ENCODE assay signal across 13 cellular contexts in the genomic region with DNA sequence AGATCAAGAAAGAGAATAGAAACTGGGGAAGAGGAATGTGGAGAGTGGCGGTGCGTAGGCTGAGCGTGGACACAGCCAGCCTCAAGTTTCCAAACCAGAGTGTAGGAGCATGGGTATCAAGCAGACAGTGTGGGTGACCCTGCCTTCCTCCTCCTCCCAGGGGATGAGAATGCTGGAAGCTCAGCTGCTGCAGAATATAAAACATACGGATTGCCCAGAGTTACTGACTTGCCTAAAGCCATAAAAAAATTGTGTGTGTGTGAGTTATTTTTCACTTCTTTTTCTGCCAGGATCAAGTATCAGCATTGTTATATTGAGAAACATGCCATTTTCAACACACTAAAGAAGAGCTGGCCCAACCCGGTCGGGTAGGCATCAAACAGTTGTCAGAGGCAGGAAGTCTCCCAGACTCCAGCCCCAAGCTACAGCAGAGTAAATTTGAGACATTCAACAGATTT.
DNase-seq lines count a peak whose midpoint lies in the region; ATAC-seq and TF ChIP-seq lines count a peak whose summit lies in the region.
"Had no signal": no experiment of that assay in that cellular context is flagged by ENCODE, and none has a peak within 500 bp of the region (broad histone marks: within the 10 kb centered on the region; RNA-seq: fewer than 3 reads in every experiment).

No MANE protein-coding gene starts in this region.

- no peak overlapping the region for H2AK5ac ChIP-seq in mesendoderm (ENCODE audit: low read length)

- no peak overlapping the region for H2BK120ac ChIP-seq in mesendoderm (ENCODE audit: low read depth, low read length)

- H3K4me1 ChIP-seq in mesendoderm (ENCODE audit: control insufficient read depth, low read depth, low read length) (peaks cover 7% of the 10 kb centered on the region), upper lobe of left lung (peaks cover 0 to 4% (median 0%) of the 10 kb centered on the region in 4 donors)
- H3K4me1 ChIP-seq: adrenal gland, right lobe of liver had no signal

- no peak overlapping the region for H3K4me3 Mint-ChIP-seq in activated CD4-positive, alpha-beta T cell treated with anti-CD3 and anti-CD28 coated beads, Interleukin-2, amount 10 ng/mL, durations not matched to agents 24 days and 14 days

- H3K9ac ChIP-seq in mesendoderm (ENCODE audit: low read length): no peak overlapping the region

- H3K79me2 ChIP-seq in mesendoderm (ENCODE audit: control insufficient read depth, insufficient read depth, low read length): no peaks in the 10 kb centered on the region

- H3K27ac ChIP-seq in dorsolateral prefrontal cortex (peak overlapping the region in 4 of 59 donors; percentile 6 to 14 (median 10)), mesendoderm (ENCODE audit: low read depth, low read length) (no peak overlapping the region), upper lobe of left lung (no peak overlapping the region)
- H3K27ac ChIP-seq: right lobe of liver, stomach had no signal

- H3K27ac Mint-ChIP-seq in activated CD4-positive, alpha-beta T cell treated with anti-CD3 and anti-CD28 coated beads, Interleukin-2, amount 10 ng/mL, durations not matched to agents 24 days and 14 days: no peak overlapping the region

- TF ChIP-seq CTCF in dorsolateral prefrontal cortex (IDR thresholded peaks at IDR 0.05 in 54 of 56, conservative IDR thresholded peaks at IDR 0.05 in 2 of 56; ENCODE audit: low read depth in 1 of 56, partially characterized antibody in 56 of 56) (no peak), upper lobe of left lung (IDR thresholded peaks at IDR 0.05) (no peak)

- no CpG with 5 or more reads among the region's 6 CpGs for WGBS in mesendoderm (ENCODE audit: extremely low coverage, insufficient coverage, low lambda C conversion rate)
- WGBS in upper lobe of left lung, 2 donors: 53 to 64% methylated on average over 6 of the region's 6 CpGs

- TF ChIP-seq POLR2A in upper lobe of left lung (IDR thresholded peaks at IDR 0.05): no peak

- intact Hi-C loops in activated CD4-positive, alpha-beta T cell treated with anti-CD3 and anti-CD28 coated beads, Interleukin-2, amount 10 ng/mL, durations not matched to agents 24 days and 14 days (cut with micrococcal nuclease): no loop called here
- intact Hi-C loops in dorsolateral prefrontal cortex (cut with DNase I): no loop called here

- no peak overlapping the region for H4K5ac ChIP-seq in mesendoderm (ENCODE audit: low read length)

- H3K27me3 ChIP-seq in dorsolateral prefrontal cortex: no peaks in the 10 kb centered on the region
- no peaks in the 10 kb centered on the region for H3K27me3 ChIP-seq in mesendoderm (ENCODE audit: insufficient read depth, low read length, poor library complexity)
- no peaks in the 10 kb centered on the region for H3K27me3 ChIP-seq in upper lobe of left lung
- H3K27me3 ChIP-seq: adrenal gland, right lobe of liver, stomach had no signal

- H2BK5ac ChIP-seq in mesendoderm (ENCODE audit: low read length): peak overlapping the region; percentile 59

- peak; percentile 64 for DNase-seq in activated CD4-positive, alpha-beta T cell treated with anti-CD3 and anti-CD28 coated beads, Interleukin-2, amount 10 ng/mL, durations not matched to agents 24 days and 14 days
- DNase-seq in activated CD4-positive, alpha-beta T cell treated with anti-CD3 and anti-CD28 coated beads, Interleukin-2, amount 50 U/mL, for 4 hours: no peak
- DNase-seq in dorsolateral prefrontal cortex (peak in 8 of 10 donors; percentile 5 to 63 (median 39)), mesendoderm (peak; percentile 44), upper lobe of left lung (peak in 1 of 2 donors; percentile 29), NCI-H748 treated with DMSO at 0.1 percent for 48 hours (lab: John Stamatoyannopoulos, UW) (no peak)
- no peak for DNase-seq in stimulated activated naive CD4-positive, alpha-beta T cell treated with Interleukin-2 at 50 U/mL for 16 hours (lab: John Stamatoyannopoulos, UW)
- DNase-seq: NCI-H82, right lobe of liver, stomach had no signal

- TF ChIP-seq EP300 in upper lobe of left lung (IDR thresholded peaks at IDR 0.05): no peak

- no peak overlapping the region for H4K8ac ChIP-seq in mesendoderm (ENCODE audit: low read depth, low read length)

- no peak overlapping the region for H3K23ac ChIP-seq in mesendoderm (ENCODE audit: low read length)

- H3K4me3 ChIP-seq in dorsolateral prefrontal cortex: peak overlapping the region in 6 of 59 donors; percentile 3 to 25 (median 6)
- H3K4me3 ChIP-seq in mesendoderm (ENCODE audit: low read length): no peak overlapping the region
- no peak overlapping the region for H3K4me3 ChIP-seq in upper lobe of left lung
- H3K4me3 ChIP-seq: adrenal gland, right lobe of liver, stomach had no signal

- no peak overlapping the region for H3K4me2 ChIP-seq in mesendoderm (ENCODE audit: low read length)

- H3K36me3 ChIP-seq in mesendoderm (ENCODE audit: control insufficient read depth, insufficient read depth, low read length): no peaks in the 10 kb centered on the region
- H3K36me3 ChIP-seq in upper lobe of left lung: no peaks in the 10 kb centered on the region
- H3K36me3 ChIP-seq: adrenal gland, right lobe of liver, stomach had no signal

- no peak overlapping the region for H2BK15ac ChIP-seq in mesendoderm (replicated peaks; ENCODE audit: low read depth)

- no peak overlapping the region for H3K4ac ChIP-seq in mesendoderm (ENCODE audit: low read depth, low read length)

- H3K79me1 ChIP-seq in mesendoderm (ENCODE audit: low read length): no peaks in the 10 kb centered on the region

- H3K56ac ChIP-seq in mesendoderm (ENCODE audit: low read length): peak overlapping the region; percentile 70

- peaks cover 15% of the 10 kb centered on the region for H3K4me1 Mint-ChIP-seq in activated CD4-positive, alpha-beta T cell treated with anti-CD3 and anti-CD28 coated beads, Interleukin-2, amount 10 ng/mL, durations not matched to agents 24 days and 14 days

- peaks cover 3% of the 10 kb centered on the region for H3K27me3 Mint-ChIP-seq in activated CD4-positive, alpha-beta T cell treated with anti-CD3 and anti-CD28 coated beads, Interleukin-2, amount 10 ng/mL, durations not matched to agents 24 days and 14 days

- ATAC-seq in upper lobe of left lung (ENCODE audit: low FRiP score in 2 of 2) (peak; percentile 75 to 94), GM19023 (IDR thresholded peaks at IDR 0.05; ENCODE audit: unreplicated experiment) (no peak)
- ATAC-seq: HCT116 had no signal

- no peaks in the 10 kb centered on the region for H3K9me3 ChIP-seq in upper lobe of left lung
- H3K9me3 ChIP-seq: adrenal gland, right lobe of liver, stomach had no signal

- peaks cover 5% of the 10 kb centered on the region for H3K9me3 Mint-ChIP-seq in activated CD4-positive, alpha-beta T cell treated with anti-CD3 and anti-CD28 coated beads, Interleukin-2, amount 10 ng/mL, durations not matched to agents 24 days and 14 days

- no peak overlapping the region for H3K18ac ChIP-seq in mesendoderm (ENCODE audit: low read length)

- peaks cover 1% of the 10 kb centered on the region for H3K36me3 Mint-ChIP-seq in activated CD4-positive, alpha-beta T cell treated with anti-CD3 and anti-CD28 coated beads, Interleukin-2, amount 10 ng/mL, durations not matched to agents 24 days and 14 days (ENCODE audit: low read depth)

Comparison
In these comparisons a context has a peak if more than half of its experiments do, and no peak if none do; other contexts are left out.
1. DNase-seq: peak in activated CD4-positive, alpha-beta T cell treated with anti-CD3 and anti-CD28 coated beads, Interleukin-2, amount 10 ng/mL, durations not matched to agents 24 days and 14 days (single experiment), dorsolateral prefrontal cortex (8 of 10) and mesendoderm (single experiment); none in activated CD4-positive, alpha-beta T cell treated with anti-CD3 and anti-CD28 coated beads, Interleukin-2, amount 50 U/mL, for 4 hours (0 of 2), stimulated activated naive CD4-positive, alpha-beta T cell treated with Interleukin-2 at 50 U/mL for 16 hours (single experiment) and NCI-H748 treated with DMSO at 0.1 percent for 48 hours (single experiment).